8 cellular contexts compared by ENCODE assay signal in genomic region chr18:77108001-77108692, GRCh38. TPM values are rescaled to one million over a fixed set of nuclear protein-coding genes. Genes with fewer than 3 reads are reported as not detected.
DNase-seq lines count a peak whose midpoint lies in the region; ATAC-seq and FAIRE-seq lines count a peak whose summit lies in the region.

No MANE protein-coding gene starts in this region.

- peak; percentile 62 for ATAC-seq in GM21390 (IDR thresholded peaks at IDR 0.05; ENCODE audit: unreplicated experiment)
- peak; percentile 89 to 91 for ATAC-seq in activated naive CD4-positive, alpha-beta T cell treated with anti-CD3 and anti-CD28 coated beads, Interleukin-2, amount 50 U/mL, for 72 hours
- peak; percentile 83 for ATAC-seq in stimulated activated naive CD8-positive, alpha-beta T cell treated with anti-CD3 and anti-CD28 coated beads, Interleukin-15, Interleukin-2, amounts not matched to agents 100 U/mL and 50 U/mL, for 24 hours

- H3K27ac Mint-ChIP-seq in activated naive CD4-positive, alpha-beta T cell treated with anti-CD3 and anti-CD28 coated beads, Interleukin-2, amount 50 U/mL, for 72 hours = peak overlapping the region; percentile 58 to 67

- in situ Hi-C loops in KBM-7 (cut with MboI; ENCODE audit: low pct_unique_long_range_greater_than_20kb, low sequenced_read_pairs) = no loop called here

- peak; percentile 67 for DNase-seq in KBM-7
- DNase-seq in activated naive CD4-positive, alpha-beta T cell treated with anti-CD3 and anti-CD28 coated beads, Interleukin-2, amount 50 U/mL, for 72 hours (ENCODE audit: low spot score in 2 of 2) = peak; percentile 32 to 60
- DNase-seq in stimulated activated naive CD8-positive, alpha-beta T cell treated with anti-CD3 and anti-CD28 coated beads, Interleukin-15, Interleukin-2, amounts not matched to agents 100 U/mL and 50 U/mL, for 24 hours = no peak
- no peak for DNase-seq in NCI-H345 treated with DMSO at 0.1 percent for 48 hours (lab: John Stamatoyannopoulos, UW; ENCODE audit: unreplicated experiment)
- DNase-seq in iPS-NIHi11 (ENCODE audit: low spot score) = no peak

- FAIRE-seq in G401.6 (lab: Jason Lieb, UNC) = peak; percentile 67
- FAIRE-seq in islet of Langerhans (lab: Jason Lieb, UNC) = peak; percentile 94

- peaks cover 5 to 11% of the 10 kb centered on the region in 2 donors for H3K9me3 Mint-ChIP-seq in activated naive CD4-positive, alpha-beta T cell treated with anti-CD3 and anti-CD28 coated beads, Interleukin-2, amount 50 U/mL, for 72 hours

- H3K36me3 Mint-ChIP-seq in activated naive CD4-positive, alpha-beta T cell treated with anti-CD3 and anti-CD28 coated beads, Interleukin-2, amount 50 U/mL, for 72 hours = peaks cover 47 to 67% of the 10 kb centered on the region in 2 donors

RNA-seq across cellular contexts. Expression of gene MBP, which starts 24.4 kb away (rescaled TPM):
- total RNA-seq in activated naive CD4-positive, alpha-beta T cell treated with anti-CD3 and anti-CD28 coated beads, Interleukin-2, amount 50 U/mL, for 72 hours = 10 to 100 TPM; 52.2 to 60.0 TPM

Comparison
In these comparisons a context has a peak if more than half of its experiments do, and no peak if none do; other contexts are left out.
1. DNase-seq: peak in KBM-7 (single experiment) and activated naive CD4-positive, alpha-beta T cell treated with anti-CD3 and anti-CD28 coated beads, Interleukin-2, amount 50 U/mL, for 72 hours (2 of 2); none in stimulated activated naive CD8-positive, alpha-beta T cell treated with anti-CD3 and anti-CD28 coated beads, Interleukin-15, Interleukin-2, amounts not matched to agents 100 U/mL and 50 U/mL, for 24 hours (single experiment), NCI-H345 treated with DMSO at 0.1 percent for 48 hours (single experiment) and iPS-NIHi11 (single experiment).
2. Peak in every context shown above with its lines, with median percentiles within 50 percentile points of each other: ATAC-seq.